Comparison of ENCODE assay signal across 1 cellular context in genomic region chr9:113166039-113166438, GRCh38.
TF ChIP-seq lines count a peak whose summit lies in the region.

No MANE protein-coding gene starts in this region.

TF ChIP-seq in IMR-90, 13 proteins besides CTCF, POLR2A, EP300 and RAD21:
- TF ChIP-seq CHD1 (IDR thresholded peaks at IDR 0.05; ENCODE audit: low read depth, low read length), result no peak
- no peak for TF ChIP-seq NFE2L2 (IDR thresholded peaks at IDR 0.05; ENCODE audit: low read depth, low read length)
- no peak for TF ChIP-seq RFX5 (IDR thresholded peaks at IDR 0.05; ENCODE audit: low read depth, low read length)
- TF ChIP-seq MAZ (IDR thresholded peaks at IDR 0.05; ENCODE audit: borderline replicate concordance, low read depth, low read length), result no peak
